Comparison of ENCODE assay signal across 1 cellular context in genomic region chr3:167110906-167111305, GRCh38.
TF ChIP-seq lines count a peak whose summit lies in the region.

No MANE protein-coding gene starts in this region.

TF ChIP-seq in GM12878, 131 proteins besides CTCF, POLR2A, EP300 and RAD21 (continued from another document):
- TF ChIP-seq CUX1 (IDR thresholded peaks at IDR 0.05; ENCODE audit: insufficient replicate concordance, low read depth, low read length) (no peak), CREM (IDR thresholded peaks at IDR 0.05; ENCODE audit: low read depth) (no peak), DPF2 (IDR thresholded peaks at IDR 0.05) (no peak), CHD2 (IDR thresholded peaks at IDR 0.05; ENCODE audit: borderline replicate concordance, low read depth, low read length) (no peak), BMI1 (IDR thresholded peaks at IDR 0.05; ENCODE audit: borderline replicate concordance) (no peak), MEF2B (IDR thresholded peaks at IDR 0.05; ENCODE audit: partially characterized antibody, poor library complexity, severe bottlenecking) (no peak), IKZF1 (conservative IDR thresholded peaks at IDR 0.05) (no peak), YY1 (IDR thresholded peaks at IDR 0.05; ENCODE audit: low read depth, low read length) (no peak), ASH2L (IDR thresholded peaks at IDR 0.05; ENCODE audit: borderline replicate concordance, low read depth) (no peak), SMAD1 (IDR thresholded peaks at IDR 0.05; ENCODE audit: low read depth, partially characterized antibody) (no peak), RAD51 (IDR thresholded peaks at IDR 0.05) (no peak), CHD4 (IDR thresholded peaks at IDR 0.05) (no peak)
